8 cellular contexts compared by ENCODE assay signal in genomic region chr6:26054937-26055669, GRCh38. TPM values are rescaled to one million over a fixed set of nuclear protein-coding genes. Genes with fewer than 3 reads are reported as not detected.
DNase-seq lines count a peak whose midpoint lies in the region; ATAC-seq and TF ChIP-seq lines count a peak whose summit lies in the region.

No MANE protein-coding gene starts in this region.

- TF ChIP-seq EP300 in suprapubic skin (IDR thresholded peaks at IDR 0.05) = no peak

- H3K27ac ChIP-seq in RWPE2 (ENCODE audit: poor library complexity, severe bottlenecking) (peak overlapping the region; percentile 92), foreskin keratinocyte (peak overlapping the region; percentile 94), suprapubic skin (peak overlapping the region; percentile 97)

- WGBS in suprapubic skin = under 1% methylated on average over 28 of the region's 28 CpGs

- H2AFZ ChIP-seq in neuron (ENCODE audit: low read depth, low read length) = peak overlapping the region; percentile 71

- peak in 1 of 2 donors; percentile 11 for TF ChIP-seq POLR2A in suprapubic skin (IDR thresholded peaks at IDR 0.05)

- peaks cover 8% of the 10 kb centered on the region for H3K4me1 ChIP-seq in RWPE2 (ENCODE audit: insufficient read depth, poor library complexity, severe bottlenecking)
- no peaks in the 10 kb centered on the region for H3K4me1 ChIP-seq in foreskin keratinocyte
- peaks cover 11% of the 10 kb centered on the region for H3K4me1 ChIP-seq in neuron (ENCODE audit: insufficient read depth, low read length)
- peaks cover 22% of the 10 kb centered on the region for H3K4me1 ChIP-seq in suprapubic skin

- H3K36me3 ChIP-seq in RWPE2 (ENCODE audit: low read depth) (no peaks in the 10 kb centered on the region), neuron (ENCODE audit: insufficient read depth, low read length) (no peaks in the 10 kb centered on the region), suprapubic skin (no peaks in the 10 kb centered on the region)

- H3K27me3 ChIP-seq in RWPE2 (ENCODE audit: insufficient read depth, poor library complexity, severe bottlenecking) (no peaks in the 10 kb centered on the region), foreskin keratinocyte (no peaks in the 10 kb centered on the region), neuron (ENCODE audit: insufficient read depth, low read length) (no peaks in the 10 kb centered on the region), suprapubic skin (no peaks in the 10 kb centered on the region)

- DNase-seq in ELF-1 (ENCODE audit: low read depth, low spot score) = peak; percentile 93
- DNase-seq in H4 (ENCODE audit: low spot score) = peak; percentile 90
- DNase-seq in LoVo (ENCODE audit: low spot score) = peak; percentile 91
- DNase-seq in RWPE2 (ENCODE audit: low spot score) = peak; percentile 89
- peak; percentile 78 for DNase-seq in activated gamma-delta T cell treated with anti-CD3 and anti-CD28 coated beads, Interleukin-2, amount 50 U/mL, for 16 hours (ENCODE audit: low read depth)
- peak; percentile 91 to 95 for DNase-seq in foreskin keratinocyte
- DNase-seq in suprapubic skin (ENCODE audit: low spot score in 2 of 2) = peak; percentile 95 to 97

- H3K9me3 ChIP-seq in RWPE2 (ENCODE audit: severe bottlenecking) (no peaks in the 10 kb centered on the region), neuron (ENCODE audit: low read length) (no peaks in the 10 kb centered on the region), suprapubic skin (no peaks in the 10 kb centered on the region)

- ATAC-seq in RWPE2 (ENCODE audit: low read depth) (peak; percentile 79), foreskin keratinocyte (peak; percentile 80)

- H3K4me3 ChIP-seq in RWPE2 (ENCODE audit: severe bottlenecking) = peak overlapping the region; percentile 44
- peak overlapping the region; percentile 61 for H3K4me3 ChIP-seq in neuron (ENCODE audit: low read length)
- H3K4me3 ChIP-seq in suprapubic skin = peak overlapping the region; percentile 78

- TF ChIP-seq CTCF in RWPE2 (IDR thresholded peaks at IDR 0.05; ENCODE audit: poor library complexity, severe bottlenecking) (no peak), foreskin keratinocyte (conservative IDR thresholded peaks at IDR 0.05) (peak; percentile 39), suprapubic skin (IDR thresholded peaks at IDR 0.05) (peak; percentile 15 to 43)

RNA-seq across cellular contexts. Expression of gene HFE, which starts 32.1 kb away (rescaled TPM):
- total RNA-seq in H4 (2014; rRNA removed; shearing (Covaris generic)) = 7.8 and 13.4 TPM in 2 replicates
- total RNA-seq in foreskin keratinocyte = 13.2 and 13.6 TPM in 2 replicates
- 4.2 and 5.1 TPM in 2 replicates for polyA plus RNA-seq in foreskin keratinocyte
- total RNA-seq in suprapubic skin = 1 to 10 TPM; 2.1 to 4.2 (median 3.6) TPM

Comparison
In these comparisons a context has a peak if more than half of its experiments do, and no peak if none do; other contexts are left out.
1. Peak in every context shown above with its lines: DNase-seq, ATAC-seq, H3K4me3 ChIP-seq and H3K27ac ChIP-seq.